8 cellular contexts compared by ENCODE assay signal in genomic region chr9:126613656-126614055, GRCh38. TPM values are rescaled to one million over a fixed set of nuclear protein-coding genes. Genes with fewer than 3 reads are reported as not detected.
A peak's percentile ranks its signal among the peaks of the same experiment; 100 is the strongest.
DNase-seq lines count a peak whose midpoint lies in the region; ATAC-seq, FAIRE-seq and TF ChIP-seq lines count a peak whose summit lies in the region.

Gene LMX1B, plus strand, starts transcription at chr9:126613928. Its CDS starts 522 bp downstream, at chr9:126614450.

- H3K27me3 Mint-ChIP-seq in astrocyte (ENCODE audit: low read depth, unreplicated experiment) = peaks cover 66% of the 10 kb centered on the region

- DNase-seq in AG10803 (ENCODE audit: low read depth) = peak; percentile 62
- DNase-seq in astrocyte (ENCODE audit: low read depth) = peak; percentile 10
- peak; percentile 59 for DNase-seq in kidney tubule cell (ENCODE audit: low spot score)
- no peak for DNase-seq in activated gamma-delta T cell (lab: John Stamatoyannopoulos, UW)
- DNase-seq in NCI-H2107 treated with DMSO at 0.1 percent for 48 hours (lab: John Stamatoyannopoulos, UW; ENCODE audit: unreplicated experiment) = no peak
- DNase-seq in NCI-H2081 treated with DMSO at 0.1 percent for 48 hours (lab: John Stamatoyannopoulos, UW) = no peak

- peaks cover 3% of the 10 kb centered on the region for H3K4me1 Mint-ChIP-seq in astrocyte (ENCODE audit: low read depth, unreplicated experiment)

- no peaks in the 10 kb centered on the region for H3K9me3 ChIP-seq in HEK293 (ENCODE audit: control insufficient read depth, insufficient read depth, low read depth, low read length)
- no peaks in the 10 kb centered on the region for H3K9me3 ChIP-seq in astrocyte (ENCODE audit: insufficient read depth, low read depth, low read length)

- H3K36me3 ChIP-seq in HEK293 (ENCODE audit: control insufficient read depth in 2 of 2, insufficient read depth in 1 of 2, low read length in 2 of 2) = peaks cover 0 to 8% of the 10 kb centered on the region in 2 experiments; a peak in 1 of 3 replicates
- H3K36me3 ChIP-seq in astrocyte (ENCODE audit: insufficient read depth, low read length) = no peaks in the 10 kb centered on the region

- H3K4me3 Mint-ChIP-seq in astrocyte (ENCODE audit: unreplicated experiment) = no peak within 1 kb of the TSS

- H3K36me3 Mint-ChIP-seq in astrocyte (ENCODE audit: low read depth, unreplicated experiment) = no peaks in the 10 kb centered on the region

- CTCF ChIA-PET in HEK293 (lab: Yijun Ruan, JAX) = interaction anchor here (0.6 to 1.8 kb wide), 9 partner anchors 9 to 112 kb away, joined by 3 to 6 read pairs (median 3); no protein-coding TSS in a partner anchor

- H3K4me1 ChIP-seq in HEK293 (ENCODE audit: control insufficient read depth, insufficient read depth, low read length) (peaks cover 4% of the 10 kb centered on the region; the same call in 1 of the 2 replicates), astrocyte (ENCODE audit: insufficient read depth, low read length) (peaks cover 2% of the 10 kb centered on the region)

- no peaks in the 10 kb centered on the region for H3K79me2 ChIP-seq in astrocyte (ENCODE audit: insufficient read depth, low read length)

- peak within 1 kb of the TSS; percentile 93 for H3K27ac Mint-ChIP-seq in astrocyte (ENCODE audit: unreplicated experiment)

- no peak for FAIRE-seq in astrocyte (lab: Jason Lieb, UNC)

- H3K27me3 ChIP-seq in astrocyte (ENCODE audit: insufficient read depth, low read length) = peaks cover 82% of the 10 kb centered on the region

- POLR2A ChIA-PET in HEK293 (lab: Yijun Ruan, JAX) = interaction anchor here (0.6 to 1.7 kb wide), 9 partner anchors 10 to 191 kb away, joined by 3 to 16 read pairs (median 5); partner anchors contain the start of gene ZBTB43

- H3K9me3 Mint-ChIP-seq in astrocyte (ENCODE audit: unreplicated experiment) = peaks cover 5% of the 10 kb centered on the region

- H4K20me1 ChIP-seq in astrocyte (ENCODE audit: insufficient read depth, low read length) = peaks cover 25% of the 10 kb centered on the region

- H3K9ac ChIP-seq in astrocyte (ENCODE audit: low read length) = no peak within 1 kb of the TSS

- TF ChIP-seq CTCF in AG10803 (conservative IDR thresholded peaks at IDR 0.05; ENCODE audit: low read length) (no peak), HEK293 (tag by site-specific recombination; IDR thresholded peaks at IDR 0.05) (no peak), astrocyte (IDR thresholded peaks at IDR 0.05; ENCODE audit: insufficient read depth, low read depth, low read length) (no peak)

- H3K4me3 ChIP-seq in AG10803 (ENCODE audit: low read length) = no peak within 1 kb of the TSS
- peak within 1 kb of the TSS; percentile 56 for H3K4me3 ChIP-seq in HEK293 (ENCODE audit: low read depth, low read length)
- H3K4me3 ChIP-seq in astrocyte (ENCODE audit: insufficient read depth, low read depth, low read length) = no peak within 1 kb of the TSS

- H2AFZ ChIP-seq in astrocyte (ENCODE audit: low read depth, low read length) = no peak within 1 kb of the TSS

- ATAC-seq in GM19023 (IDR thresholded peaks at IDR 0.05; ENCODE audit: unreplicated experiment) = no peak

- no peak within 1 kb of the TSS for H3K4me2 ChIP-seq in astrocyte (ENCODE audit: low read length)

- H3K27ac ChIP-seq in HEK293 (ENCODE audit: extremely low read depth, low read depth, low read length) (peak within 1 kb of the TSS; percentile 69; the same call in 1 of the 2 replicates), astrocyte (ENCODE audit: low read depth, low read length) (no peak within 1 kb of the TSS)

TF ChIP-seq in HEK293, 187 proteins besides CTCF, POLR2A, EP300 and RAD21 (continues in another document):
- TF ChIP-seq HOXA7 (CRISPR knock-in tag; IDR thresholded peaks at IDR 0.05; ENCODE audit: borderline replicate concordance) (no peak), ZNF776 (tag by site-specific recombination; IDR thresholded peaks at IDR 0.05; ENCODE audit: borderline replicate concordance) (no peak), ZNF423 (tag by site-specific recombination; IDR thresholded peaks at IDR 0.05) (0 out of 2 replicates have a peak, but pooled peaks have one; percentile 36), ZNF280D (tag by site-specific recombination; IDR thresholded peaks at IDR 0.05) (no peak), BCL6B (tag by site-specific recombination; IDR thresholded peaks at IDR 0.05) (no peak), ZNF785 (tag by site-specific recombination; IDR thresholded peaks at IDR 0.05) (no peak), ZNF148 (tag by site-specific recombination; IDR thresholded peaks at IDR 0.05; ENCODE audit: borderline replicate concordance) (no peak), ZNF580 (tag by site-specific recombination; IDR thresholded peaks at IDR 0.05) (no peak), ZFP41 (tag by site-specific recombination; IDR thresholded peaks at IDR 0.05; ENCODE audit: borderline replicate concordance) (no peak), ZNF558 (tag by site-specific recombination; IDR thresholded peaks at IDR 0.05) (no peak), ZBTB7A (tag by site-specific recombination; IDR thresholded peaks at IDR 0.05; ENCODE audit: low read depth) (0 out of 2 replicates have a peak, but pooled peaks have one; percentile 74)
- TF ChIP-seq, protein P1, sequence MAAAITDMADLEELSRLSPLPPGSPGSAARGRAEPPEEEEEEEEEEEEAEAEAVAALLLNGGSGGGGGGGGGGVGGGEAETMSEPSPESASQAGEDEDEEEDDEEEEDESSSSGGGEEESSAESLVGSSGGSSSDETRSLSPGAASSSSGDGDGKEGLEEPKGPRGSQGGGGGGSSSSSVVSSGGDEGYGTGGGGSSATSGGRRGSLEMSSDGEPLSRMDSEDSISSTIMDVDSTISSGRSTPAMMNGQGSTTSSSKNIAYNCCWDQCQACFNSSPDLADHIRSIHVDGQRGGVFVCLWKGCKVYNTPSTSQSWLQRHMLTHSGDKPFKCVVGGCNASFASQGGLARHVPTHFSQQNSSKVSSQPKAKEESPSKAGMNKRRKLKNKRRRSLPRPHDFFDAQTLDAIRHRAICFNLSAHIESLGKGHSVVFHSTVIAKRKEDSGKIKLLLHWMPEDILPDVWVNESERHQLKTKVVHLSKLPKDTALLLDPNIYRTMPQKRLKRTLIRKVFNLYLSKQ (tag by site-specific recombination; IDR thresholded peaks at IDR 0.05; ENCODE audit: borderline replicate concordance) = no peak

RNA-seq across cellular contexts. Expression of gene LMX1B, which starts in this region (rescaled TPM):
- 0.07 and 0.45 TPM in 2 replicates for total RNA-seq in astrocyte

Comparison
In these comparisons a context has a peak if more than half of its experiments do, and no peak if none do; other contexts are left out.
1. Peak in DNase-seq in astrocyte; RNA of the gene not detected or under 1 TPM.
2. DNase-seq: peak in AG10803 (single experiment) and kidney tubule cell (single experiment); none in activated gamma-delta T cell (single experiment), NCI-H2107 treated with DMSO at 0.1 percent for 48 hours (single experiment) and NCI-H2081 treated with DMSO at 0.1 percent for 48 hours (single experiment).